Comparison of ENCODE assay signal across 28 cellular contexts in genomic region chrX:109879991-109880390, GRCh38.
"Had no signal": no experiment of that assay in that cellular context is flagged by ENCODE, and none has a peak within 500 bp of the region (broad histone marks: within the 10 kb centered on the region; RNA-seq: fewer than 3 reads in every experiment).

No MANE protein-coding gene starts in this region.

- DNase-seq: cerebellar nuclear complex; cortex of kidney; dorsolateral prefrontal cortex; effector CD4-positive, alpha-beta T cell; endodermal cell; foreskin fibroblast; head of caudate nucleus; hippocampal formation; left cardiac atrium; left ventricle myocardium superior; natural killer cell; stimulated activated CD4-positive, alpha-beta T cell treated with anti-CD3 and anti-CD28 coated beads, Interleukin-2, amount 100 ng/mL, for 24 hours; stimulated activated CD4-positive, alpha-beta T cell treated with anti-CD3 and anti-CD28 coated beads, Interleukin-4, amount 100 ng/mL, for 24 hours; stimulated activated naive CD8-positive, alpha-beta T cell treated with anti-CD3 and anti-CD28 coated beads, Interleukin-15, Interleukin-2, amounts not matched to agents 100 U/mL and 50 U/mL, for 24 hours had no signal

- FAIRE-seq: islet of Langerhans, urothelium cell line had no signal

- ATAC-seq: esophagus mucosa; gastrocnemius medialis; left cardiac atrium; left ventricle myocardium superior; natural killer cell; sciatic nerve; stimulated activated naive CD8-positive, alpha-beta T cell treated with anti-CD3 and anti-CD28 coated beads, Interleukin-15, Interleukin-2, amounts not matched to agents 100 U/mL and 50 U/mL, for 24 hours had no signal

- H3K36me3 ChIP-seq: gastrocnemius medialis, lower lobe of right lung, prostate gland, right atrium auricular region, thoracic aorta, tibial nerve, upper lobe of left lung had no signal

- H3K36me3 Mint-ChIP-seq: natural killer cell; stimulated activated effector memory CD8-positive, alpha-beta T cell treated with anti-CD3 and anti-CD28 coated beads, Interleukin-12 subunit alpha, Interleukin-12 subunit beta, amount 100 ng/mL, for 72 hours had no signal

- H3K9me3 Mint-ChIP-seq: natural killer cell; neural crest cell; stimulated activated effector memory CD8-positive, alpha-beta T cell treated with anti-CD3 and anti-CD28 coated beads, Interleukin-12 subunit alpha, Interleukin-12 subunit beta, amount 100 ng/mL, for 72 hours had no signal

- H3K27ac Mint-ChIP-seq: endodermal cell; natural killer cell; stimulated activated effector memory CD8-positive, alpha-beta T cell treated with anti-CD3 and anti-CD28 coated beads, Interleukin-12 subunit alpha, Interleukin-12 subunit beta, amount 100 ng/mL, for 72 hours had no signal

- H3K27ac ChIP-seq: dorsolateral prefrontal cortex, epithelial cell of prostate, gastrocnemius medialis, lower lobe of right lung, prostate gland, right atrium auricular region, thoracic aorta, tibial nerve, upper lobe of left lung had no signal

- H3K4me1 ChIP-seq: gastrocnemius medialis, lower lobe of right lung, prostate gland, right atrium auricular region, tibial nerve, upper lobe of left lung had no signal

- H3K4me1 Mint-ChIP-seq: natural killer cell; neural crest cell; stimulated activated effector memory CD8-positive, alpha-beta T cell treated with anti-CD3 and anti-CD28 coated beads, Interleukin-12 subunit alpha, Interleukin-12 subunit beta, amount 100 ng/mL, for 72 hours had no signal

- H3K27me3 ChIP-seq: gastrocnemius medialis, right atrium auricular region, upper lobe of left lung had no signal

- H3K9me3 ChIP-seq: gastrocnemius medialis, lower lobe of right lung, prostate gland, right atrium auricular region, thoracic aorta, tibial nerve, upper lobe of left lung had no signal

- H3K4me3 ChIP-seq: dorsolateral prefrontal cortex, gastrocnemius medialis, lower lobe of right lung, prostate gland, right atrium auricular region, thoracic aorta, tibial nerve, upper lobe of left lung had no signal

- H3K4me3 Mint-ChIP-seq: endodermal cell; natural killer cell; neural crest cell; stimulated activated effector memory CD8-positive, alpha-beta T cell treated with anti-CD3 and anti-CD28 coated beads, Interleukin-12 subunit alpha, Interleukin-12 subunit beta, amount 100 ng/mL, for 72 hours had no signal
